In the genomic region with DNA sequence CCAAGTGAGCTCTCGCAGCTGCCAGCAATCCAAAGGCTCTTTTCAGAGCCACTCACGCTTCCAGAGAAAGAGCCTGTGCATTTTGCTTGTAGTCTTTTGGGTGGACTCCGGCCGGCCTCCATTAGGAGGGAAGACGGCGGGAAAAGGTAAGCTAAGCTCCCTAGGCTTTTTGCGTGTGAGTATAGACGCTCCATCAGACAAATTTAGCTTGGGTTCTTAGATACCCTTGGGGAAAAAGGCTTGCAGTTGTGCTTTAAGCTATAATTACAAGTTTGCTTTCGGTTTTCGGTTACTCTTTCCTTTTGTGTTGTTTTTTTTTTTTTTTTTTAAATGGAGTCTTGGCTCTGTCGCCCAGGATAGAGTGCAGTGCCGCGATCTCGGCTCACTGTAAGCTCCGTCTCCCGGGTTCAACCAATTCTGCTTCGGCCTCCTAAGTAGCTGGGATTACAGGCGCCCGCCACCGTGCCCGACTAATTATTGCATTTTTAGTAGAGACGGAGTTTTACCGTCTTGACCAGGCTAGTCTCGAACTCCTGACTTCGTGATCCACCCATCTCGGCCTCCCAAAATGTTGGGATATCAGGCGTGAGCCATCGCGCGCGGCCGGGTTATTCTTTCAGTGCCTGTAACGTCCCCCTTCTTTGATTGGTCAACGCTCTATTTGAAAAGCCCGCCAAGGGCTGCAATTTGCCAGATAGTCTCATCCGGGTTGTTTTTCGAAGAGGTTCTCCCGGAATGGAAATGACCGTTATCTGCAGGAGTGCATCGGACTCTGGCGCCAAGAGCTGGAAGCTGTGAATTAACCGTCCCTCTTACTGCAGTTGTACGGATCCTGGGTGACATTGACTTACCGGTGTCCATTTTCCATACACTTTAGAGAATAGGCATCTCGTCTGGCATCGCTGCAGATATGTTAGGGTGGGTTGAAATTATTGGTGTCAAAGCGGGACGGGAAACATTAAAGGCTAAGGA, we compare ENCODE assay signal across 8 cellular contexts. TPM values are rescaled to one million over a fixed set of nuclear protein-coding genes. Genes with fewer than 3 reads are reported as not detected.
DNase-seq lines count a peak whose midpoint lies in the region; ATAC-seq, FAIRE-seq and TF ChIP-seq lines count a peak whose summit lies in the region.

No MANE protein-coding gene starts in this region.

- CTCF ChIA-PET in HEK293 (lab: Yijun Ruan, JAX) (interaction anchor here (0.5 to 5.9 kb wide), 31 partner anchors 9 to 1301 kb away, joined by 3 to 38 read pairs (median 4); a partner anchor contains a TSS), HepG2 (lab: Yijun Ruan, JAX; ENCODE audit: low intra/inter-chr PET ratio, low total read pairs) (interaction anchor here (1.4 to 2.6 kb wide), 4 partner anchors 74 to 142 kb away, joined by 3 to 29 read pairs (median 8); no protein-coding TSS in a partner anchor)

- TF ChIP-seq EP300 in HepG2 (IDR thresholded peaks at IDR 0.05; ENCODE audit: low read depth in 2 of 2, low read length in 2 of 2) (peak in 1 of 2 experiments; percentile 25; a peak in 1 of 4 replicates), HepG2 (CRISPR knock-in tag; IDR thresholded peaks at IDR 0.05; ENCODE audit: borderline replicate concordance) (0 out of 2 replicates have a peak, but pooled peaks have one; percentile 64)

- WGBS in HepG2 (ENCODE audit: low lambda C conversion rate), result 1% methylated on average over 48 of the region's 48 CpGs

- in situ Hi-C loops in HepG2 (cut with HindIII; ENCODE audit: extremely low pct_ligation_motif_present, low pct_unique_long_range_greater_than_20kb), result loop anchor here (5.0 to 10.0 kb wide), 2 partner anchors 57 to 379 kb away; a partner anchor contains a TSS

- no peaks in the 10 kb centered on the region for H3K79me2 ChIP-seq in HepG2 (ENCODE audit: insufficient read depth, low read length)

- peak overlapping the region; percentile 71 for H3K27ac ChIP-seq in HEK293 (ENCODE audit: extremely low read depth, low read depth, low read length)
- peak overlapping the region; percentile 71 for H3K27ac ChIP-seq in duodenal mucosa (ENCODE audit: low read depth, low read length)
- H3K27ac ChIP-seq in HepG2 (ENCODE audit: extremely low read length, insufficient read depth, low read length), result peak overlapping the region; percentile 96

- no peaks in the 10 kb centered on the region for H3K27me3 Mint-ChIP-seq in activated CD4-positive, alpha-beta T cell treated with anti-CD3 and anti-CD28 coated beads, Interleukin-2, amount 10 ng/mL, durations not matched to agents 24 days and 14 days

- no peaks in the 10 kb centered on the region for H3K9me3 Mint-ChIP-seq in activated CD4-positive, alpha-beta T cell treated with anti-CD3 and anti-CD28 coated beads, Interleukin-2, amount 10 ng/mL, durations not matched to agents 24 days and 14 days

- H3K4me3 ChIP-seq in HEK293 (ENCODE audit: low read depth, low read length), result peak overlapping the region; percentile 56
- H3K4me3 ChIP-seq in duodenal mucosa (ENCODE audit: low read depth in 1 of 2, low read length in 2 of 2), result peak overlapping the region; percentile 82 to 97
- peak overlapping the region; percentile 72 to 85 (median 76) for H3K4me3 ChIP-seq in HepG2 (replicated peaks in 1 of 3; ENCODE audit: insufficient read depth in 1 of 3, low read depth in 2 of 3, low read length in 3 of 3)

- POLR2A ChIA-PET in HEK293 (lab: Yijun Ruan, JAX) (interaction anchor here (0.5 to 6.4 kb wide), 32 partner anchors 12 to 1739 kb away, joined by 3 to 202 read pairs (median 5); partner anchors contain the start of genes PGBD1, ZKSCAN8, ZSCAN16 and ZSCAN31), HepG2 (lab: Yijun Ruan, JAX) (interaction anchor here (0.8 to 5.9 kb wide), 36 partner anchors 8 to 1862 kb away, joined by 3 to 323 read pairs (median 5); partner anchors contain the start of genes ZKSCAN8, ZNF184 and ZSCAN16)

- H3K9ac ChIP-seq in duodenal mucosa (ENCODE audit: low read depth in 1 of 2, low read length in 2 of 2) (peak overlapping the region; percentile 76 to 98), HepG2 (ENCODE audit: insufficient read depth, low read depth, low read length) (peak overlapping the region; percentile 93)

- TF ChIP-seq CTCF in HEK293 (tag by site-specific recombination; IDR thresholded peaks at IDR 0.05), result no peak
- TF ChIP-seq CTCF in HepG2 (CRISPR knock-in tag; IDR thresholded peaks at IDR 0.05), result 0 out of 2 replicates have a peak, but pooled peaks have one; percentile 3

- H3K27ac Mint-ChIP-seq in activated CD4-positive, alpha-beta T cell treated with anti-CD3 and anti-CD28 coated beads, Interleukin-2, amount 10 ng/mL, durations not matched to agents 24 days and 14 days, result no peak overlapping the region

- peaks cover 3% of the 10 kb centered on the region for H3K36me3 Mint-ChIP-seq in activated CD4-positive, alpha-beta T cell treated with anti-CD3 and anti-CD28 coated beads, Interleukin-2, amount 10 ng/mL, durations not matched to agents 24 days and 14 days (ENCODE audit: low read depth)

- peak in 1 of 2 experiments; percentile 42; a peak in 3 of 4 replicates for TF ChIP-seq POLR2A in HepG2 (IDR thresholded peaks at IDR 0.05; ENCODE audit: insufficient read depth in 1 of 2, low read depth in 2 of 2, low read length in 2 of 2)

- intact Hi-C loops in activated CD4-positive, alpha-beta T cell treated with anti-CD3 and anti-CD28 coated beads, Interleukin-2, amount 10 ng/mL, durations not matched to agents 24 days and 14 days (cut with micrococcal nuclease), result loop anchor here (1.0 to 10.0 kb wide), 17 partner anchors 22 to 1862 kb away; partner anchors contain the start of gene ABT1
- intact Hi-C loops in HepG2 (cut with micrococcal nuclease; ENCODE audit: unreplicated experiment), result loop anchor here (1.0 to 10.0 kb wide), 7 partner anchors 29 to 1699 kb away; partner anchors contain the start of gene ZNF184

- H3K4me3 Mint-ChIP-seq in activated CD4-positive, alpha-beta T cell treated with anti-CD3 and anti-CD28 coated beads, Interleukin-2, amount 10 ng/mL, durations not matched to agents 24 days and 14 days, result no peak overlapping the region

- FAIRE-seq in HepG2 (lab: Jason Lieb, UNC), result peak; percentile 91

- H4K20me1 ChIP-seq in HepG2 (ENCODE audit: insufficient read depth, low read length), result no peaks in the 10 kb centered on the region

- TF ChIP-seq RAD21 in HepG2 (CRISPR knock-in tag; IDR thresholded peaks at IDR 0.05), result no peak; the same call in 1 of the 2 replicates

- H3K4me2 ChIP-seq in HepG2 (ENCODE audit: low read depth, low read length), result peak overlapping the region; percentile 91

- ATAC-seq in HepG2, result peak; percentile 57
- ATAC-seq in HG03469 (IDR thresholded peaks at IDR 0.05; ENCODE audit: unreplicated experiment), result no peak

- no peaks in the 10 kb centered on the region for H3K4me1 ChIP-seq in HEK293 (ENCODE audit: control insufficient read depth, insufficient read depth, low read length)
- peaks cover 16 to 24% of the 10 kb centered on the region in 2 donors for H3K4me1 ChIP-seq in duodenal mucosa (ENCODE audit: control insufficient read depth in 1 of 2, insufficient read depth in 2 of 2, low read length in 2 of 2)
- peaks cover 37% of the 10 kb centered on the region for H3K4me1 ChIP-seq in HepG2 (ENCODE audit: insufficient read depth, low read length)

- no peaks in the 10 kb centered on the region for H3K9me3 ChIP-seq in HEK293 (ENCODE audit: control insufficient read depth, insufficient read depth, low read depth, low read length)
- no peaks in the 10 kb centered on the region for H3K9me3 ChIP-seq in duodenal mucosa (ENCODE audit: control insufficient read depth in 1 of 2, low read length in 2 of 2)
- no peaks in the 10 kb centered on the region for H3K9me3 ChIP-seq in HepG2 (ENCODE audit: low read length)

- peaks cover 41% of the 10 kb centered on the region for H3K4me1 Mint-ChIP-seq in activated CD4-positive, alpha-beta T cell treated with anti-CD3 and anti-CD28 coated beads, Interleukin-2, amount 10 ng/mL, durations not matched to agents 24 days and 14 days

- DNase-seq in AG20443 (ENCODE audit: low spot score) (peak; percentile 88), NCI-H510A treated with DMSO at 0.1 percent for 48 hours (lab: John Stamatoyannopoulos, UW) (peak; percentile 95), HepG2 (ENCODE audit: low spot score) (peak; percentile 98)
- DNase-seq in activated CD4-positive, alpha-beta T cell treated with anti-CD3 and anti-CD28 coated beads, Interleukin-2, amount 10 ng/mL, durations not matched to agents 24 days and 14 days, result peak; percentile 95
- peak; percentile 68 to 71 for DNase-seq in stimulated activated CD4-positive, alpha-beta T cell treated with anti-CD3 and anti-CD28 coated beads, Interleukin-2, amount 100 ng/mL, for 48 hours

- no TSS peak for BruUV-seq in HepG2 (replicated peaks; lab: Mats Ljungman, UMichigan)

- H3K36me3 ChIP-seq in HEK293 (ENCODE audit: control insufficient read depth in 2 of 2, insufficient read depth in 1 of 2, low read length in 2 of 2), result no peaks in the 10 kb centered on the region
- no peaks in the 10 kb centered on the region for H3K36me3 ChIP-seq in duodenal mucosa (ENCODE audit: control insufficient read depth in 1 of 2, insufficient read depth in 2 of 2, low read length in 2 of 2)
- no peaks in the 10 kb centered on the region for H3K36me3 ChIP-seq in HepG2 (replicated peaks in 1 of 2; ENCODE audit: control insufficient read depth in 1 of 2, insufficient read depth in 2 of 2, low read length in 2 of 2)

- peaks cover 0 to 5% of the 10 kb centered on the region in 2 donors for H3K27me3 ChIP-seq in duodenal mucosa (ENCODE audit: control insufficient read depth in 1 of 2, insufficient read depth in 2 of 2, low read length in 2 of 2)
- no peaks in the 10 kb centered on the region; a peak in 1 of 5 replicates for H3K27me3 ChIP-seq in HepG2 (ENCODE audit: control insufficient read depth in 1 of 2, insufficient read depth in 2 of 2, low read length in 2 of 2)

- peak overlapping the region; percentile 84 for H2AFZ ChIP-seq in HepG2 (ENCODE audit: low read length)

RNA-seq across cellular contexts. Expression of gene OR2B2, which starts 18.1 kb away (rescaled TPM):
- total RNA-seq in activated CD4-positive, alpha-beta T cell treated with anti-CD3 and anti-CD28 coated beads, Interleukin-2, amount 10 ng/mL, durations not matched to agents 24 days and 14 days, result not detected in 2 replicates
- total RNA-seq in HepG2 (2016; rRNA removed; fragmentation: Illumina TruSeq; extraction: Trizol), result not detected in 2 replicates
- total RNA-seq in HepG2 (2016; cell fraction: cytosol; rRNA removed; fragmentation: Illumina TruSeq; extraction: Trizol; ENCODE audit: low read depth), result not detected in 2 replicates
- not detected in 2 replicates for total RNA-seq in HepG2 (2016; cell fraction: insoluble cytoplasmic fraction; rRNA removed; fragmentation: Illumina TruSeq; extraction: Trizol)
- total RNA-seq in HepG2 (2016; cell fraction: membrane; rRNA removed; fragmentation: Illumina TruSeq; extraction: Trizol), result not detected in 2 replicates
- not detected in 2 replicates for total RNA-seq in HepG2 (2016; cell fraction: nucleus; rRNA removed; fragmentation: Illumina TruSeq; extraction: Trizol)
- polyA plus RNA-seq in HepG2 (2011; rRNA removed), result not detected in 2 replicates
- polyA plus RNA-seq in HepG2 (2011; cell fraction: cytosol; rRNA removed), result not detected in 2 replicates
- polyA plus RNA-seq in HepG2 (2011; cell fraction: nucleus; rRNA removed), result not detected in 2 replicates
- not detected in 2 replicates for polyA plus RNA-seq in HepG2 (2012)
- polyA plus RNA-seq in HepG2 (2016; cell fraction: cytosol; fragmentation: Illumina TruSeq; extraction: Trizol; ENCODE audit: low read depth), result not detected in 2 replicates
- polyA plus RNA-seq in HepG2 (2016; cell fraction: insoluble cytoplasmic fraction; fragmentation: Illumina TruSeq; extraction: Trizol; ENCODE audit: low read depth), result not detected in 2 replicates
- not detected in 2 replicates for polyA plus RNA-seq in HepG2 (2016; cell fraction: membrane; fragmentation: Illumina TruSeq; extraction: Trizol; ENCODE audit: low read depth)
- polyA plus RNA-seq in HepG2 (2016; cell fraction: nucleus; fragmentation: Illumina TruSeq; extraction: Trizol; ENCODE audit: insufficient read depth, low read depth), result not detected in 2 replicates
- not detected in 2 replicates for polyA minus RNA-seq in HepG2 (2011; rRNA and poly(A)+ RNA removed; ENCODE audit: low replicate concordance)
- polyA minus RNA-seq in HepG2 (2011; cell fraction: cytosol; rRNA and poly(A)+ RNA removed), result not detected in 2 replicates
- polyA minus RNA-seq in HepG2 (2011; cell fraction: nucleus; rRNA and poly(A)+ RNA removed), result not detected in 2 replicates
